8 cellular contexts compared by ENCODE assay signal in the genomic region with DNA sequence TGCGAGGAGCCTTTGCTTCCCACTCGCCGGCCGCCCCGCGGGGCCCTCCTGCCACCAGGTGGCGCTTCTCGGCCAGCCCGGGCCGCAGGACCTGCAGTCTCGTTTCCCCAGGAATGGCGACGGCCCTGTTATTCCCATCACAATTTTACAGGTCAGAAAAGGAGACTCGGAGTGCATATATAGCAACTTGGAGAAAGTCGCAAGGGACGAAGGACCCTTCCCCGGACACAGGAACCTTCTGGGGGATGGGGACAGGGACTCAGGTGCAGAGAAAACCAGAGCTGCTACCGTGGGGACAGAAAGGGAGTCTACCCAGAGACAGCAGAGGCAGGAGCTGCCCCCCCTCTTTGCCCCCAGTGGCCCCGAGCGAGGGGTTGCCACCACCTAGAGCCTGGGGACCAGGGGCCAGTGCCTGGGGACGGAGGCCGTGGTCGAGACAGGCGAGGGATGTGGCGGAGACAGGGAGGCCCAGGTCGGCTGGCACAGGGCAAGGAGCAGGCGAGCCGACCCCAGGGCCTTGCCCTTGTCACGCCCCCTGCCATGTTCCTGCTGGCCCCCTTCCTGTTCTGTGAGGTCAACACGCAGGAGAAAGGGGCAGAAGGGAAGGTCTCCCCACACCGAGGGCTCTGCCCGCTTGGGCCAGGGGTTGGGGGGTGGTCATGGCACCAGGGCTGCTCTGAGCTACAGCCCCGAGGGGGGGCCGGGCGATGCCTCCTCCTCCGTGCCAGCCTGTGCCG. TPM values are rescaled to one million over a fixed set of nuclear protein-coding genes. Genes with fewer than 3 reads are reported as not detected.
DNase-seq lines count a peak whose midpoint lies in the region; ATAC-seq and TF ChIP-seq lines count a peak whose summit lies in the region.

No MANE protein-coding gene starts in this region.

- H3K9me3 ChIP-seq in Panc1 (ENCODE audit: control insufficient read depth, insufficient read depth, low read depth, low read length), result no peaks in the 10 kb centered on the region
- H3K9me3 ChIP-seq in naive thymus-derived CD4-positive, alpha-beta T cell (ENCODE audit: control insufficient read depth in 2 of 3, low read length in 3 of 3), result no peaks in the 10 kb centered on the region

- peak overlapping the region; percentile 91 for H3K27ac ChIP-seq in Panc1 (ENCODE audit: low read length)
- H3K27ac ChIP-seq in naive thymus-derived CD4-positive, alpha-beta T cell (ENCODE audit: low read depth, low read length), result no peak overlapping the region

- peak overlapping the region; percentile 35 to 51 for H3K4me3 ChIP-seq in Panc1 (ENCODE audit: low read depth in 2 of 2, low read length in 2 of 2)
- H3K4me3 ChIP-seq in naive thymus-derived CD4-positive, alpha-beta T cell (ENCODE audit: low read length), result peak overlapping the region; percentile 54

- POLR2A ChIA-PET in Panc1 (lab: Charles Lee), result interaction anchor here (0.7 kb wide), 1 partner anchor 39 kb away, joined by 3 read pairs; no protein-coding TSS in a partner anchor
- POLR2A ChIA-PET in naive thymus-derived CD4-positive, alpha-beta T cell (lab: Charles Lee), result interaction anchor here (0.7 to 2.0 kb wide), 2 partner anchors 140 to 147 kb away, joined by 3 to 20 read pairs; partner anchors contain the start of gene SYT8

- peak overlapping the region in 2 of 9 donors; percentile 58 to 60 for H3K27ac Mint-ChIP-seq in naive thymus-derived CD4-positive, alpha-beta T cell

- BruUV-seq in Panc1 (replicated peaks; lab: Mats Ljungman, UMichigan), result no TSS peak

- H3K9me3 Mint-ChIP-seq in naive thymus-derived CD4-positive, alpha-beta T cell, result peaks cover 0 to 2% (median 0%) of the 10 kb centered on the region in 11 donors

- H3K4me3 Mint-ChIP-seq in naive thymus-derived CD4-positive, alpha-beta T cell, result peak overlapping the region in 9 of 10 donors; percentile 66 to 87 (median 82)

- H3K4me1 Mint-ChIP-seq in naive thymus-derived CD4-positive, alpha-beta T cell, result peaks cover 0 to 13% (median 8%) of the 10 kb centered on the region in 7 donors

- peak; percentile 100 for TF ChIP-seq CTCF in Panc1 (IDR thresholded peaks at IDR 0.05)

- H3K27me3 Mint-ChIP-seq in naive thymus-derived CD4-positive, alpha-beta T cell, result peaks cover 16 to 31% (median 18%) of the 10 kb centered on the region in 5 donors

- CTCF ChIA-PET in Panc1 (lab: Charles Lee), result interaction anchor here (0.6 to 4.9 kb wide), 36 partner anchors 11 to 463 kb away, joined by 3 to 168 read pairs (median 5); partner anchors contain the start of gene SYT8
- CTCF ChIA-PET in naive thymus-derived CD4-positive, alpha-beta T cell (lab: Charles Lee), result interaction anchor here (0.5 to 5.8 kb wide), 49 partner anchors 11 to 1243 kb away, joined by 3 to 229 read pairs (median 4); partner anchors contain the start of genes H19, LSP1, MRPL23 and SYT8

- no peaks in the 10 kb centered on the region for H3K36me3 Mint-ChIP-seq in naive thymus-derived CD4-positive, alpha-beta T cell

- in situ Hi-C loops in Panc1 (cut with HindIII; ENCODE audit: low pct_unique_long_range_greater_than_20kb, low sequenced_read_pairs), result no loop called here

- no peaks in the 10 kb centered on the region for H3K36me3 ChIP-seq in Panc1 (ENCODE audit: control insufficient read depth, insufficient read depth, low read length)
- no peaks in the 10 kb centered on the region for H3K36me3 ChIP-seq in naive thymus-derived CD4-positive, alpha-beta T cell (ENCODE audit: control insufficient read depth in 2 of 3, insufficient read depth in 3 of 3, low read length in 3 of 3)

- peaks cover 20% of the 10 kb centered on the region for H3K4me1 ChIP-seq in Panc1 (ENCODE audit: control insufficient read depth, insufficient read depth, low read length)
- peaks cover 6 to 10% of the 10 kb centered on the region in 2 donors for H3K4me1 ChIP-seq in naive thymus-derived CD4-positive, alpha-beta T cell (ENCODE audit: control insufficient read depth in 2 of 2, insufficient read depth in 2 of 2, low read length in 2 of 2)

- DNase-seq in COLO829 (ENCODE audit: low spot score), result peak; percentile 62
- peak; percentile 58 for DNase-seq in HT1080 (ENCODE audit: low read depth)
- peak; percentile 38 for DNase-seq in Panc1 (ENCODE audit: low read depth, low spot score)
- peak; percentile 58 for DNase-seq in activated T-helper 9 cell treated with anti-CD3 and anti-CD28 coated beads, Interleukin-2, amount 50 U/mL, for 16 hours (ENCODE audit: low read depth)
- peak; percentile 52 for DNase-seq in fibroblast of peridontal ligament (ENCODE audit: extremely low read depth)
- peak; percentile 40 to 85 (median 70) for DNase-seq in naive thymus-derived CD4-positive, alpha-beta T cell
- peak; percentile 30 to 54 for DNase-seq in stimulated activated CD8-positive, alpha-beta memory T cell treated with anti-CD3 and anti-CD28 coated beads, Interleukin-7, amount 100 ng/mL, for 4 hours (ENCODE audit: low read depth in 2 of 2)

- no peaks in the 10 kb centered on the region for H3K27me3 ChIP-seq in Panc1 (ENCODE audit: control insufficient read depth, insufficient read depth, low read length)
- no peaks in the 10 kb centered on the region for H3K27me3 ChIP-seq in naive thymus-derived CD4-positive, alpha-beta T cell (ENCODE audit: control insufficient read depth in 2 of 2, insufficient read depth in 2 of 2, low read length in 2 of 2)

- intact Hi-C loops in Panc1 (cut with micrococcal nuclease; ENCODE audit: unreplicated experiment), result loop anchor here (2.0 to 5.0 kb wide), 3 partner anchors 41 to 459 kb away; no protein-coding TSS in a partner anchor
- intact Hi-C loops in naive thymus-derived CD4-positive, alpha-beta T cell (cut with micrococcal nuclease), result loop anchor here (1.0 to 5.0 kb wide), 6 partner anchors 41 to 458 kb away; no protein-coding TSS in a partner anchor

- ATAC-seq in Panc1 (peak; percentile 80), HG02970 (IDR thresholded peaks at IDR 0.05; ENCODE audit: low FRiP score, unreplicated experiment) (no peak)
- peak; percentile 59 for ATAC-seq in naive thymus-derived CD4-positive, alpha-beta T cell

RNA-seq across cellular contexts. Expression of gene KRTAP5-6, which starts 3.5 kb away (rescaled TPM):
- total RNA-seq in HT1080 (2014; rRNA removed; shearing (Covaris generic)), result not detected in 2 replicates
- not detected in 2 replicates for polyA plus RNA-seq in HT1080 (2015; cell fraction: cytosol; rRNA removed)
- not detected in 2 replicates for polyA plus RNA-seq in HT1080 (2015; cell fraction: nucleus; rRNA removed)
- total RNA-seq in Panc1 (2021; ENCODE audit: unreplicated experiment), result not detected
- polyA plus RNA-seq in Panc1 (2012; ENCODE audit: insufficient read length), result not detected
- not detected for total RNA-seq in naive thymus-derived CD4-positive, alpha-beta T cell
- not detected for polyA plus RNA-seq in naive thymus-derived CD4-positive, alpha-beta T cell

RNA-seq across cellular contexts. Expression of gene IFITM10, which starts 56.9 kb away (rescaled TPM):
- total RNA-seq in HT1080 (2014; rRNA removed; shearing (Covaris generic)), result 0.47 and 0.58 TPM in 2 replicates
- polyA plus RNA-seq in HT1080 (2015; cell fraction: cytosol; rRNA removed), result 0.10 and 0.21 TPM in 2 replicates
- polyA plus RNA-seq in HT1080 (2015; cell fraction: nucleus; rRNA removed), result 1.2 and 1.9 TPM in 2 replicates
- 18.0 TPM for total RNA-seq in Panc1 (2021; ENCODE audit: unreplicated experiment)
- 8.0 TPM for polyA plus RNA-seq in Panc1 (2012; ENCODE audit: insufficient read length)
- total RNA-seq in naive thymus-derived CD4-positive, alpha-beta T cell, result 10 to 100 TPM in 1 of 5 experiments, 1 to 10 TPM in 4; 1.4 to 16.0 (median 2.1) TPM
- not detected for polyA plus RNA-seq in naive thymus-derived CD4-positive, alpha-beta T cell
